40 cellular contexts compared by ENCODE assay signal in the genomic region with DNA sequence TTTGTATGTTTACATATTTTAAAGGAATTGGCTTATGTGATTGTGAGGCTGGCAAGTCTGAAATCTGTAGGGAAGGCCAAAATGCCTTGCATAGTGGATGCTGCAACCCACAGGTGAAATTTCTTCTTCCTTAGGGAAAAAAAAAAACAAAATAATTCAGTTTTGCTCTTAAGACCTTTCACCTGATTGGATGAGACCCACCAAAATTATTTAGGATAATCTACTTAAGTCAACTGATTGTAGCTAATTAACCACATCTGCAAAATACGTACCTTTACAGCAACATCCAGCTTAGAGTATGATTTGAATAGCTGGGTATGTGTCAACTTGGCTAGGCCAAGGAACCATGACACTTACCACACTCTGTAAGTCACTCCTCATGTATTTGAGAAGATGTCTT.
"Had no signal": no experiment of that assay in that cellular context is flagged by ENCODE, and none has a peak within 500 bp of the region (broad histone marks: within the 10 kb centered on the region; RNA-seq: fewer than 3 reads in every experiment).

No MANE protein-coding gene starts in this region.

- H3K36me3 ChIP-seq: adrenal gland, ascending aorta, brain microvascular endothelial cell, breast epithelium, cardiac muscle cell had no signal

- H3K9me3 ChIP-seq: adrenal gland, ascending aorta, body of pancreas, breast epithelium had no signal

- FAIRE-seq: astrocyte had no signal

- H3K36me3 Mint-ChIP-seq: activated naive CD4-positive, alpha-beta T cell treated with anti-CD3 and anti-CD28 coated beads, Interleukin-2, amount 10 ng/mL, durations not matched to agents 7 days and 5 days; activated naive CD4-positive, alpha-beta T cell treated with anti-CD3 and anti-CD28 coated beads, Interleukin-2, amount 50 U/mL, for 24 hours; activated naive CD4-positive, alpha-beta T cell treated with anti-CD3 and anti-CD28 coated beads, Interleukin-2, amount 50 U/mL, for 72 hours; activated naive CD8-positive, alpha-beta T cell; activated naive CD8-positive, alpha-beta T cell treated with anti-CD3 and anti-CD28 coated beads for 36 hours; activated naive CD8-positive, alpha-beta T cell treated with anti-CD3 and anti-CD28 coated beads, Interleukin-2, amount 10 ng/mL, durations not matched to agents 7 days and 5 days; brain had no signal

- H3K4me1 ChIP-seq: ascending aorta, breast epithelium had no signal

- H3K27ac Mint-ChIP-seq: activated naive CD4-positive, alpha-beta T cell treated with anti-CD3 and anti-CD28 coated beads for 36 hours; activated naive CD4-positive, alpha-beta T cell treated with anti-CD3 and anti-CD28 coated beads, Interleukin-2, amount 10 ng/mL, durations not matched to agents 7 days and 5 days; activated naive CD4-positive, alpha-beta T cell treated with anti-CD3 and anti-CD28 coated beads, Interleukin-2, amount 50 U/mL, for 24 hours; activated naive CD4-positive, alpha-beta T cell treated with anti-CD3 and anti-CD28 coated beads, Interleukin-2, amount 50 U/mL, for 72 hours; activated naive CD8-positive, alpha-beta T cell; activated naive CD8-positive, alpha-beta T cell treated with anti-CD3 and anti-CD28 coated beads for 36 hours; activated naive CD8-positive, alpha-beta T cell treated with anti-CD3 and anti-CD28 coated beads, Interleukin-2, amount 10 ng/mL, durations not matched to agents 7 days and 5 days; activated naive CD8-positive, alpha-beta T cell treated with anti-CD3 and anti-CD28 coated beads, Interleukin-2, amount 50 U/mL, for 24 hours; activated T-cell treated with anti-CD3 and anti-CD28 coated beads, Interleukin-2, amount 50 U/mL, for 24 hours; activated T-cell treated with anti-CD3 and anti-CD28 coated beads, Interleukin-2, amount 50 U/mL, for 72 hours; activated T-helper 1 cell treated with anti-CD3 and anti-CD28 coated beads, Interleukin-12 subunit alpha, Interleukin-12 subunit beta, Interleukin-2, Interleukin-4 antibody, amounts not matched to agents 30 ng/mL and 10 ng/mL and 1 ng/mL, durations not matched to agents 14 hours and 24 hours and 36 hours; activated T-helper 17 cell treated with anti-CD3 and anti-CD28 coated beads, Interleukin-2, amount 50 U/mL, for 72 hours; activated T-helper 2 cell treated with anti-CD3 and anti-CD28 coated beads, Interferon-gamma antibody, Interleukin-2, Interleukin-4, amounts not matched to agents 10 μg/mL and 5 μg/mL and 100 μg/mL, durations not matched to agents 14 hours and 24 hours and 36 hours had no signal

- DNase-seq: activated effector memory CD4-positive, alpha-beta T cell treated with anti-CD3 and anti-CD28 coated beads, Interleukin-2, amount 50 U/mL, for 16 hours; activated effector memory CD4-positive, alpha-beta T cell treated with Interleukin-2 at 50 U/mL for 16 hours; activated gamma-delta T cell; activated gamma-delta T cell treated with Interleukin-2 at 50 U/mL for 16 hours; activated naive CD4-positive, alpha-beta T cell; activated naive CD4-positive, alpha-beta T cell treated with anti-CD3 and anti-CD28 coated beads for 36 hours; activated naive CD4-positive, alpha-beta T cell treated with anti-CD3 and anti-CD28 coated beads, Interleukin-2, amount 10 ng/mL, durations not matched to agents 7 days and 5 days; activated naive CD4-positive, alpha-beta T cell treated with anti-CD3 and anti-CD28 coated beads, Interleukin-2, amount 50 U/mL, for 16 hours; activated naive CD4-positive, alpha-beta T cell treated with Interleukin-2 at 50 U/mL for 16 hours; activated naive CD8-positive, alpha-beta T cell treated with anti-CD3 and anti-CD28 coated beads for 36 hours; activated naive CD8-positive, alpha-beta T cell treated with anti-CD3 and anti-CD28 coated beads, Interleukin-2, amount 10 ng/mL, durations not matched to agents 7 days and 5 days; activated naive CD8-positive, alpha-beta T cell treated with anti-CD3 and anti-CD28 coated beads, Interleukin-2, amount 50 U/mL, for 24 hours; activated T-cell treated with anti-CD3 and anti-CD28 coated beads for 4 hours; activated T-cell treated with anti-CD3 and anti-CD28 coated beads, Interleukin-2, amount 50 U/mL, for 1 hour; activated T-cell treated with anti-CD3 and anti-CD28 coated beads, Interleukin-2, amount 50 U/mL, for 24 hours; activated T-cell treated with anti-CD3 and anti-CD28 coated beads, Interleukin-2, amount 50 U/mL, for 4 hours; activated T-cell treated with anti-CD3 and anti-CD28 coated beads, Interleukin-2, amount 50 U/mL, for 48 hours; activated T-cell treated with anti-CD3 and anti-CD28 coated beads, Interleukin-2, amount 50 U/mL, for 72 hours; adrenal gland; amniotic stem cell; amygdala; anterior cingulate cortex; aorta; body of pancreas; brain microvascular endothelial cell; caudate nucleus; central memory CD4-positive, alpha-beta T cell; cerebellar nuclear complex had no signal

- H3K27me3 ChIP-seq: adrenal gland, ascending aorta, body of pancreas, brain microvascular endothelial cell, breast epithelium, cardiac muscle cell had no signal

- H3K9me3 Mint-ChIP-seq: activated naive CD4-positive, alpha-beta T cell treated with anti-CD3 and anti-CD28 coated beads for 36 hours; activated naive CD4-positive, alpha-beta T cell treated with anti-CD3 and anti-CD28 coated beads, Interleukin-2, amount 10 ng/mL, durations not matched to agents 7 days and 5 days; activated naive CD4-positive, alpha-beta T cell treated with anti-CD3 and anti-CD28 coated beads, Interleukin-2, amount 50 U/mL, for 24 hours; activated naive CD4-positive, alpha-beta T cell treated with anti-CD3 and anti-CD28 coated beads, Interleukin-2, amount 50 U/mL, for 72 hours; activated naive CD8-positive, alpha-beta T cell treated with anti-CD3 and anti-CD28 coated beads for 36 hours; activated naive CD8-positive, alpha-beta T cell treated with anti-CD3 and anti-CD28 coated beads, Interleukin-2, amount 10 ng/mL, durations not matched to agents 7 days and 5 days; activated naive CD8-positive, alpha-beta T cell treated with anti-CD3 and anti-CD28 coated beads, Interleukin-2, amount 50 U/mL, for 24 hours; activated T-cell treated with anti-CD3 and anti-CD28 coated beads, Interleukin-2, amount 50 U/mL, for 24 hours; activated T-cell treated with anti-CD3 and anti-CD28 coated beads, Interleukin-2, amount 50 U/mL, for 4 hours; activated T-cell treated with anti-CD3 and anti-CD28 coated beads, Interleukin-2, amount 50 U/mL, for 72 hours; activated T-helper 1 cell treated with anti-CD3 and anti-CD28 coated beads, Interleukin-12 subunit alpha, Interleukin-12 subunit beta, Interleukin-2, Interleukin-4 antibody, amounts not matched to agents 30 ng/mL and 10 ng/mL and 1 ng/mL, durations not matched to agents 14 hours and 24 hours and 36 hours; activated T-helper 17 cell treated with anti-CD3 and anti-CD28 coated beads, Interleukin-2, amount 50 U/mL, for 72 hours; activated T-helper 2 cell treated with anti-CD3 and anti-CD28 coated beads, Interferon-gamma antibody, Interleukin-2, Interleukin-4, amounts not matched to agents 10 μg/mL and 5 μg/mL and 100 μg/mL, durations not matched to agents 14 hours and 24 hours and 36 hours; brain; central memory CD8-positive, alpha-beta T cell had no signal

- H3K4me3 ChIP-seq: adrenal gland, ascending aorta, body of pancreas, breast epithelium, cardiac muscle cell had no signal

- H3K27ac ChIP-seq: adrenal gland, ascending aorta, body of pancreas, brain microvascular endothelial cell, breast epithelium had no signal

- H3K4me3 Mint-ChIP-seq: activated naive CD4-positive, alpha-beta T cell treated with anti-CD3 and anti-CD28 coated beads for 36 hours; activated naive CD4-positive, alpha-beta T cell treated with anti-CD3 and anti-CD28 coated beads, Interleukin-2, amount 10 ng/mL, durations not matched to agents 7 days and 5 days; activated naive CD4-positive, alpha-beta T cell treated with anti-CD3 and anti-CD28 coated beads, Interleukin-2, amount 50 U/mL, for 24 hours; activated naive CD8-positive, alpha-beta T cell; activated naive CD8-positive, alpha-beta T cell treated with anti-CD3 and anti-CD28 coated beads for 36 hours; activated naive CD8-positive, alpha-beta T cell treated with anti-CD3 and anti-CD28 coated beads, Interleukin-2, amount 10 ng/mL, durations not matched to agents 7 days and 5 days; activated naive CD8-positive, alpha-beta T cell treated with anti-CD3 and anti-CD28 coated beads, Interleukin-2, amount 50 U/mL, for 24 hours; activated T-cell treated with anti-CD3 and anti-CD28 coated beads, Interleukin-2, amount 50 U/mL, for 24 hours; activated T-cell treated with anti-CD3 and anti-CD28 coated beads, Interleukin-2, amount 50 U/mL, for 4 hours; activated T-cell treated with anti-CD3 and anti-CD28 coated beads, Interleukin-2, amount 50 U/mL, for 72 hours; activated T-helper 1 cell treated with anti-CD3 and anti-CD28 coated beads, Interleukin-12 subunit alpha, Interleukin-12 subunit beta, Interleukin-2, Interleukin-4 antibody, amounts not matched to agents 30 ng/mL and 10 ng/mL and 1 ng/mL, durations not matched to agents 14 hours and 24 hours and 36 hours; activated T-helper 17 cell treated with anti-CD3 and anti-CD28 coated beads, Interleukin-2, amount 50 U/mL, for 72 hours; brain; central memory CD8-positive, alpha-beta T cell had no signal

- ATAC-seq: activated naive CD4-positive, alpha-beta T cell treated with anti-CD3 and anti-CD28 coated beads, Interleukin-2, amount 50 U/mL, for 72 hours; activated naive CD8-positive, alpha-beta T cell treated with anti-CD3 and anti-CD28 coated beads, Interleukin-2, amount 50 U/mL, for 24 hours; activated T-cell treated with anti-CD3 and anti-CD28 coated beads, Interleukin-2, amount 50 U/mL, for 4 hours; activated T-cell treated with anti-CD3 and anti-CD28 coated beads, Interleukin-2, amount 50 U/mL, for 72 hours; activated T-helper 17 cell treated with anti-CD3 and anti-CD28 coated beads, Interleukin-2, amount 50 U/mL, for 72 hours; body of pancreas had no signal
